ENCODE assay signal across 4 cellular contexts in genomic region chr13:96811049-96811448, GRCh38.
"Had no signal": no experiment of that assay in that cellular context is flagged by ENCODE, and none has a peak within 500 bp of the region (broad histone marks: within the 10 kb centered on the region; RNA-seq: fewer than 3 reads in every experiment).

No MANE protein-coding gene starts in this region.

- H3K4me3 ChIP-seq: GM23338 had no signal

- DNase-seq: H9, HCEC 1CT, IMR-90 had no signal
